10 cellular contexts compared by ENCODE assay signal in the genomic region with DNA sequence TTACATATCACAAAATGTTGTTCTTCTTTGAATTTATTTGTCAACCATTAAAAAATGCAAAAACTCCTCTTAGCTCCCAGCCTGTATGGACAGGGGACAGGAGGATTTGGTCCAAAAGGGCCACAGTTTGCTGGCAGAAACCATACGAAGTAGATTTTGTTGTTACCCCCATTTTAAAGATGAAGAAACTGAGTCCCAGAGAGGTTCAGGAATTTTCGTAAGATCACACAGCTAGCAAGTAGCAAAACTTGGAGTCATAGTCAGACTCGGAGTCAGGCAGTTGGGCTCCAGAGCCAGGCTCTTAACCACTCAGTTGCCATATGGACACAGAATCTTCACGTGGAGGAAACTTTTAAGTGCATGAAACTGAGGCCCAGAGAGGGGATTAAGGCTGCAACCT.
"Had no signal": no experiment of that assay in that cellular context is flagged by ENCODE, and none has a peak within 500 bp of the region (broad histone marks: within the 10 kb centered on the region; RNA-seq: fewer than 3 reads in every experiment).

No MANE protein-coding gene starts in this region.

- H3K9me3 ChIP-seq: HAP-1 had no signal

- H3K27ac ChIP-seq: GM23248 had no signal

- DNase-seq: GM23248, GOT3, H7, H9, HCEC 1CT, HFFc6 had no signal

- H3K4me3 ChIP-seq: GM23248, GM23338, HAP-1 had no signal

- H3K36me3 ChIP-seq: HAP-1 had no signal

- FAIRE-seq: H54 had no signal

- H3K4me2 ChIP-seq: GM23338 had no signal

- H3K4me1 ChIP-seq: HAP-1 had no signal

- ATAC-seq: GM23338, HCT116 had no signal

- H3K9ac ChIP-seq: GM23248 had no signal

- H2AFZ ChIP-seq: GM23248, GM23338 had no signal
